ENCODE assay signal across 18 cellular contexts in the genomic region with DNA sequence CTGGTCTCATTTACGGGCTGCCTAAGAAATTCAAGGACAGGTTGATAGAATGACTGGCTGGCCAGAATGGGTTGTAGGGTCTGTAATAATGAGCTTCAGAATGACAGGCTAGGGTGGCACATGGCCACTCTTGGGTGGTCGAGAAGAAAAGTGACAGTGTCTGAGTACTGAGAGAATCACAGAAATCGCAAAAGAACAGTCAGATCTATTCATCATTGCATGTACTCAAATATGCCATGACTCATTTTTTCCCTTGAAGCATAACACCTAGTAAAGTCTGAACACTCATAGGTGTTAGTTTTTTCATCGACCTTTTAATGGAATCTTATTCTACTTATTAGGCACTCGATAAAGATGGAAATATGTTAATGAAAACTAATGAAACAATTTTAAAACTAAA.
"Had no signal": no experiment of that assay in that cellular context is flagged by ENCODE, and none has a peak within 500 bp of the region (broad histone marks: within the 10 kb centered on the region; RNA-seq: fewer than 3 reads in every experiment).

No MANE protein-coding gene starts in this region.

- H3K27me3 ChIP-seq: ovary, right lobe of liver, testis had no signal

- ATAC-seq: left lobe of liver, natural killer cell, right lobe of liver had no signal

- H3K9me3 ChIP-seq: ovary, right lobe of liver, testis had no signal

- H3K4me3 ChIP-seq: lung, ovary, right lobe of liver, testis had no signal

- H3K27ac ChIP-seq: ovary, right lobe of liver, testis, WERI-Rb-1 had no signal

- H3K36me3 ChIP-seq: ovary, right lobe of liver, WERI-Rb-1 had no signal

- H3K4me1 ChIP-seq: right lobe of liver, testis had no signal

- DNase-seq: activated CD4-positive, alpha-beta memory T cell treated with anti-CD3 and anti-CD28 coated beads, Interleukin-2, amount 10 ng/mL, durations not matched to agents 7 days and 5 days; activated CD4-positive, alpha-beta T cell treated with anti-CD3 and anti-CD28 coated beads for 4 hours; anterior cingulate cortex; central memory CD4-positive, alpha-beta T cell; endodermal cell; foreskin melanocyte; glutamatergic neuron; natural killer cell; ovary; right lobe of liver; small intestine; stimulated activated CD4-positive, alpha-beta T cell treated with anti-CD3 and anti-CD28 coated beads, Interleukin-15, amount 100 ng/mL, for 24 hours; stimulated activated CD4-positive, alpha-beta T cell treated with anti-CD3 and anti-CD28 coated beads, Interleukin-2, amount 100 ng/mL, for 48 hours; SW 1271; testis; WERI-Rb-1 had no signal
